Comparison of ENCODE assay signal across 11 cellular contexts in genomic region chr3:69855436-69856162, GRCh38.
DNase-seq lines count a peak whose midpoint lies in the region; ATAC-seq and TF ChIP-seq lines count a peak whose summit lies in the region.
"Had no signal": no experiment of that assay in that cellular context is flagged by ENCODE, and none has a peak within 500 bp of the region (broad histone marks: within the 10 kb centered on the region; RNA-seq: fewer than 3 reads in every experiment).

No MANE protein-coding gene starts in this region.

- H3K27ac ChIP-seq in angular gyrus (ENCODE audit: low read depth, low read length) (peak overlapping the region; percentile 30), right atrium auricular region (peak overlapping the region; percentile 35 to 55), substantia nigra (ENCODE audit: low read depth, low read length, poor library complexity, severe bottlenecking) (peak overlapping the region; percentile 30)
- H3K27ac ChIP-seq: epithelial cell of prostate, SJSA1 had no signal

- H3K4me1 Mint-ChIP-seq in activated naive CD8-positive, alpha-beta T cell treated with anti-CD3 and anti-CD28 coated beads, Interleukin-2, amount 50 U/mL, for 24 hours: no peaks in the 10 kb centered on the region

- H3K4me3 ChIP-seq in right atrium auricular region: no peak overlapping the region
- H3K4me3 ChIP-seq: HAP-1, SJSA1 had no signal

- no peak overlapping the region for H3K4me3 Mint-ChIP-seq in activated naive CD8-positive, alpha-beta T cell treated with anti-CD3 and anti-CD28 coated beads, Interleukin-2, amount 50 U/mL, for 24 hours

- H3K9me3 ChIP-seq in right atrium auricular region: no peaks in the 10 kb centered on the region
- H3K9me3 ChIP-seq: HAP-1, SJSA1 had no signal

- no peak for DNase-seq in right atrium auricular region (ENCODE audit: low spot score)
- peak in 1 of 49 donors; percentile 0 for DNase-seq in substantia nigra (lab: John Stamatoyannopoulos, UW)
- no peak for DNase-seq in NCI-H2196 treated with DMSO at 0.1 percent for 48 hours (lab: John Stamatoyannopoulos, UW; ENCODE audit: unreplicated experiment)
- DNase-seq in activated naive CD8-positive, alpha-beta T cell treated with anti-CD3 and anti-CD28 coated beads, Interleukin-2, amount 50 U/mL, for 24 hours: no peak

- TF ChIP-seq EP300 in Ishikawa (IDR thresholded peaks at IDR 0.05; ENCODE audit: borderline replicate concordance): no peak

- TF ChIP-seq RAD21 in Ishikawa (IDR thresholded peaks at IDR 0.05; ENCODE audit: low read depth): peak; percentile 60

- H3K9me3 Mint-ChIP-seq in activated naive CD8-positive, alpha-beta T cell treated with anti-CD3 and anti-CD28 coated beads, Interleukin-2, amount 50 U/mL, for 24 hours: no peaks in the 10 kb centered on the region

- peaks cover 0 to 26% of the 10 kb centered on the region in 2 donors for H3K4me1 ChIP-seq in right atrium auricular region
- H3K4me1 ChIP-seq: HAP-1 had no signal

- H3K36me3 Mint-ChIP-seq in activated naive CD8-positive, alpha-beta T cell treated with anti-CD3 and anti-CD28 coated beads, Interleukin-2, amount 50 U/mL, for 24 hours (ENCODE audit: low read depth): no peaks in the 10 kb centered on the region

- no peaks in the 10 kb centered on the region for H3K27me3 Mint-ChIP-seq in activated naive CD8-positive, alpha-beta T cell treated with anti-CD3 and anti-CD28 coated beads, Interleukin-2, amount 50 U/mL, for 24 hours

- no peaks in the 10 kb centered on the region for H3K27me3 ChIP-seq in right atrium auricular region
- H3K27me3 ChIP-seq: SJSA1 had no signal

- no peaks in the 10 kb centered on the region for H3K36me3 ChIP-seq in right atrium auricular region
- H3K36me3 ChIP-seq: HAP-1, SJSA1 had no signal

- TF ChIP-seq CTCF in right atrium auricular region (IDR thresholded peaks at IDR 0.05): peak; percentile 30 to 56

- H3K27ac Mint-ChIP-seq in activated naive CD8-positive, alpha-beta T cell treated with anti-CD3 and anti-CD28 coated beads, Interleukin-2, amount 50 U/mL, for 24 hours: no peak overlapping the region

- ATAC-seq in GM19324 (IDR thresholded peaks at IDR 0.05; ENCODE audit: low FRiP score, unreplicated experiment) (no peak), GM21717 (IDR thresholded peaks at IDR 0.05; ENCODE audit: unreplicated experiment) (no peak)
- ATAC-seq in activated naive CD8-positive, alpha-beta T cell treated with anti-CD3 and anti-CD28 coated beads, Interleukin-2, amount 50 U/mL, for 24 hours: no peak

TF ChIP-seq in Ishikawa, 13 proteins besides CTCF, POLR2A, EP300 and RAD21:
- TF ChIP-seq MAX (IDR thresholded peaks at IDR 0.05) (no peak), TAF1 (IDR thresholded peaks at IDR 0.05; ENCODE audit: low read depth) (no peak), CREB1 (IDR thresholded peaks at IDR 0.05; ENCODE audit: low read depth) (no peak), TEAD4 (IDR thresholded peaks at IDR 0.05) (no peak), CEBPB (IDR thresholded peaks at IDR 0.05) (no peak), REST (IDR thresholded peaks at IDR 0.05; ENCODE audit: low read depth) (no peak), TCF12 (IDR thresholded peaks at IDR 0.05; ENCODE audit: low read depth) (no peak), ZBTB7A (IDR thresholded peaks at IDR 0.05; ENCODE audit: low read depth) (no peak), EGR1 (IDR thresholded peaks at IDR 0.05) (no peak), YY1 (IDR thresholded peaks at IDR 0.05; ENCODE audit: low read depth) (no peak), FOXM1 (IDR thresholded peaks at IDR 0.05; ENCODE audit: borderline replicate concordance, low read depth) (no peak), NFIC (IDR thresholded peaks at IDR 0.05) (no peak), USF1 (IDR thresholded peaks at IDR 0.05) (no peak)
